Comparison of ENCODE assay signal across 9 cellular contexts in the genomic region with DNA sequence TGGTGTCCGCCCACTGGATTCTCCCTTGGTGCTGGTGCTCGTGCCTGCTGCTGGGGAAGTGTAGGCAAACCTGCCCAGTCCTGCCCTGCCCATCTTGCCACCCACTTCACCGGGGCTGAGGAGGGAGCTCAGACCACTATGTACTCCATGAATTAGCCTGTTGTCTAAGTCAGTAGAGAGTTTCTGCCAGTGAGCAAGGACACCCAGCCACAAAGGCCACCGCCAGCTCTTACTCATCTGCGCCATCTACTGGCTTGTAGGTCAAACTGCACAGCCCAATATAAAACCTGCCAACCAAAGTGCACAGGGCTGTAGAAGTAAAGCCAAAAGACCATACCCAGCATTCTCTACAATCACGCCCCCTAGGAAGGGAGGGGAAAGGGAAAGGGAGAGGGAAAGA.
DNase-seq lines count a peak whose midpoint lies in the region; ATAC-seq and TF ChIP-seq lines count a peak whose summit lies in the region.
"Had no signal": no experiment of that assay in that cellular context is flagged by ENCODE, and none has a peak within 500 bp of the region (broad histone marks: within the 10 kb centered on the region; RNA-seq: fewer than 3 reads in every experiment).

No MANE protein-coding gene starts in this region.

- peak; percentile 25 for ATAC-seq in gastroesophageal sphincter
- no peak for ATAC-seq in HG03565 (IDR thresholded peaks at IDR 0.05; ENCODE audit: unreplicated experiment)
- ATAC-seq in HG03108 (IDR thresholded peaks at IDR 0.05; ENCODE audit: unreplicated experiment): no peak

- 14 to 38% methylated on average over 3 of the region's 6 CpGs for WGBS in gastroesophageal sphincter (ENCODE audit: low coverage in 1 of 2), 2 donors

- no peak for TF ChIP-seq POLR2A in gastroesophageal sphincter (IDR thresholded peaks at IDR 0.05)

- H3K27ac ChIP-seq in gastroesophageal sphincter: no peak overlapping the region

- no peaks in the 10 kb centered on the region for H3K4me1 ChIP-seq in gastroesophageal sphincter

- peak; percentile 6 for DNase-seq in ACHN
- DNase-seq in GM12864 (ENCODE audit: low read depth): no peak
- peak; percentile 15 for DNase-seq in RPMI7951 (ENCODE audit: low read depth)
- no peak for DNase-seq in activated naive CD4-positive, alpha-beta T cell (lab: John Stamatoyannopoulos, UW)
- no peak for DNase-seq in activated effector memory CD4-positive, alpha-beta T cell treated with anti-CD3 and anti-CD28 coated beads, Interleukin-2, amount 50 U/mL, for 16 hours
- DNase-seq: NCI-H774 had no signal

- H3K4me3 ChIP-seq in GM12864 (ENCODE audit: low read depth, low read length) (no peak overlapping the region), gastroesophageal sphincter (no peak overlapping the region)

- TF ChIP-seq EP300 in gastroesophageal sphincter (IDR thresholded peaks at IDR 0.05): no peak

- H3K27me3 ChIP-seq in gastroesophageal sphincter: no peaks in the 10 kb centered on the region

- H3K9me3 ChIP-seq in gastroesophageal sphincter: peaks cover 0 to 33% (median 0%) of the 10 kb centered on the region in 3 donors

- TF ChIP-seq CTCF in GM12864 (IDR thresholded peaks at IDR 0.05; ENCODE audit: low read depth, low read length, missing control alignments) (peak; percentile 64), gastroesophageal sphincter (IDR thresholded peaks at IDR 0.05) (peak in 3 of 4 experiments; percentile 33 to 58 (median 35))

- in situ Hi-C loops in ACHN (cut with HindIII; ENCODE audit: low pct_ligation_motif_present, low pct_unique_long_range_greater_than_20kb, low sequenced_read_pairs): no loop called here

- H3K36me3 ChIP-seq in gastroesophageal sphincter: no peaks in the 10 kb centered on the region

Comparison
In these comparisons a context has a peak if more than half of its experiments do, and no peak if none do; other contexts are left out.
1. DNase-seq: peak in ACHN (single experiment) and RPMI7951 (single experiment); none in GM12864 (single experiment), activated naive CD4-positive, alpha-beta T cell (0 of 4) and activated effector memory CD4-positive, alpha-beta T cell treated with anti-CD3 and anti-CD28 coated beads, Interleukin-2, amount 50 U/mL, for 16 hours (single experiment).